Comparison of ENCODE assay signal across 1 cellular context in the genomic region with DNA sequence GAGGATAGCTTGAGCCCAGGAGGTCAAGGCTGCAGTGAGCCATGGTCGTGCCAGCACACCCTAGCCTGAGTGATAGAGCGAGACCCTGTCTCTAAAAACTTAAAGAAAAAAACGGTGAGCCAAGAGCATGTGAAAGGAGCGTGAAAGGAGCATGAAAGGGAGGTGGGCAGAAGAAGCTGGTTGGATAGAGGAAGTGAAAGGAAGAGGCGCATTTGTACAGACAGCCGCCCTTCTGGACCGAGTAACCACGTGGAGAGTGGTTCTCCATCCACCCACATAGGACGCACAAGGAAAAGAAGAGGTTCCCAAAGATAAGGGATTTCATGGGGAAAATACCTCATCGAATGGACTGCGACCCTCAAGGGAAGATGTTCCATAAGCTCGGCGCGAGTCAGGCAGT.
TF ChIP-seq lines count a peak whose summit lies in the region.

No MANE protein-coding gene starts in this region.

TF ChIP-seq in K562, 482 proteins besides CTCF, POLR2A, EP300 and RAD21 (continued from another document):
- TF ChIP-seq PKNOX1 (IDR thresholded peaks at IDR 0.05) = peak; percentile 86
- no peak for TF ChIP-seq PBX2 (CRISPR knock-in tag; IDR thresholded peaks at IDR 0.05; ENCODE audit: low read depth)
- TF ChIP-seq PBX2 (tag; conservative IDR thresholded peaks at IDR 0.05; ENCODE audit: low read depth) = peak; percentile 55
- no peak for TF ChIP-seq ATF3 (IDR thresholded peaks at IDR 0.05)
- TF ChIP-seq ATF3 (CRISPR knock-in tag; conservative IDR thresholded peaks at IDR 0.05) = no peak
